Comparison of ENCODE assay signal across 11 cellular contexts in genomic region chr19:43570174-43570791, GRCh38. TPM values are rescaled to one million over a fixed set of nuclear protein-coding genes. Genes with fewer than 3 reads are reported as not detected.
DNase-seq lines count a peak whose midpoint lies in the region; ATAC-seq, FAIRE-seq and TF ChIP-seq lines count a peak whose summit lies in the region.
"Had no signal": no experiment of that assay in that cellular context is flagged by ENCODE, and none has a peak within 500 bp of the region (broad histone marks: within the 10 kb centered on the region; RNA-seq: fewer than 3 reads in every experiment).

No MANE protein-coding gene starts in this region.

- H3K27ac ChIP-seq in BLaER1, result 0 out of 2 replicates have a peak overlapping the region, but pooled peaks have one; percentile 31
- peak overlapping the region; percentile 39; the same call in 1 of the 2 replicates for H3K27ac ChIP-seq in GM23338 (ENCODE audit: low read depth)
- no peak overlapping the region for H3K27ac ChIP-seq in foreskin keratinocyte
- H3K27ac ChIP-seq in small intestine (ENCODE audit: low read depth in 1 of 2, low read length in 1 of 2), result no peak overlapping the region

- POLR2A ChIA-PET in GM10248 (lab: Yijun Ruan, JAX), result no interaction called here

- no peak overlapping the region for H3K4me2 ChIP-seq in BLaER1
- H3K4me2 ChIP-seq in GM23338, result no peak overlapping the region

- no peaks in the 10 kb centered on the region for H3K9me2 ChIP-seq in GM23338 (ENCODE audit: insufficient read depth)

- no peak overlapping the region for H2AFZ ChIP-seq in GM23338

- WGBS in small intestine, 3 donors, result 83 to 85% (median 83%) methylated on average over 5 of the region's 5 CpGs

- peaks cover 57% of the 10 kb centered on the region for H3K4me1 ChIP-seq in BLaER1
- H3K4me1 ChIP-seq in GM23338 (ENCODE audit: insufficient read depth), result peaks cover 3% of the 10 kb centered on the region; the same call in 1 of the 2 replicates
- no peaks in the 10 kb centered on the region for H3K4me1 ChIP-seq in foreskin keratinocyte
- H3K4me1 ChIP-seq in small intestine (ENCODE audit: control insufficient read depth in 2 of 2, insufficient read depth in 1 of 2, low read depth in 1 of 2, low read length in 1 of 2), result no peaks in the 10 kb centered on the region

- H3K27me3 Mint-ChIP-seq in GM23338 (ENCODE audit: insufficient read depth, low read depth, poor library complexity), result peaks cover 5% of the 10 kb centered on the region
- H3K27me3 Mint-ChIP-seq: central memory CD8-positive, alpha-beta T cell had no signal

- no peaks in the 10 kb centered on the region for H4K20me1 ChIP-seq in BLaER1
- H4K20me1 ChIP-seq in GM23338 (replicated peaks; ENCODE audit: insufficient read depth), result no peaks in the 10 kb centered on the region; the same call in 1 of the 2 replicates

- H3K27me3 ChIP-seq in BLaER1 (no peaks in the 10 kb centered on the region), GM23338 (ENCODE audit: insufficient read depth) (no peaks in the 10 kb centered on the region), foreskin keratinocyte (no peaks in the 10 kb centered on the region), small intestine (ENCODE audit: control insufficient read depth in 2 of 2, insufficient read depth in 2 of 2, low read length in 2 of 2) (no peaks in the 10 kb centered on the region)

- no peaks in the 10 kb centered on the region for H3F3A ChIP-seq in GM23338 (replicated peaks; ENCODE audit: low read depth)

- peak; percentile 52 for ATAC-seq in GM23338
- peak; percentile 89 for ATAC-seq in foreskin keratinocyte

- FAIRE-seq in small intestine (lab: Jason Lieb, UNC), result no peak

- peak; percentile 54 for DNase-seq in GM23338 (ENCODE audit: low spot score)
- peak; percentile 98 for DNase-seq in NCI-H69 (lab: John Stamatoyannopoulos, UW)
- peak; percentile 74 to 89 for DNase-seq in foreskin keratinocyte
- DNase-seq in T-helper 1 cell, result no peak
- no peak for DNase-seq in HUDEP-2 (lab: John Stamatoyannopoulos, UW; ENCODE audit: unreplicated experiment in 76 of 76)
- DNase-seq in GM10248 (ENCODE audit: extremely low spot score), result no peak
- no peak for DNase-seq in small intestine
- DNase-seq: stimulated activated naive CD4-positive, alpha-beta T cell; T1000 had no signal

- CTCF ChIA-PET in GM10248 (lab: Yijun Ruan, JAX), result interaction anchor here (1.3 to 10.4 kb wide), 3 partner anchors 13 to 35 kb away, joined by 4 to 97 read pairs (median 9); partner anchors contain the start of gene IRGQ

- H3K4me3 ChIP-seq in BLaER1, result no peak overlapping the region
- no peak overlapping the region for H3K4me3 ChIP-seq in GM23338
- no peak overlapping the region for H3K4me3 ChIP-seq in small intestine (ENCODE audit: low read depth in 1 of 2, low read length in 2 of 2)

- no peaks in the 10 kb centered on the region for H3K9me3 Mint-ChIP-seq in GM23338
- H3K9me3 Mint-ChIP-seq: central memory CD8-positive, alpha-beta T cell had no signal

- H3K79me2 ChIP-seq in GM23338 (replicated peaks; ENCODE audit: insufficient read depth), result 0 out of 2 replicates have a peak, but pooled peaks cover 10% of the 10 kb centered on the region

- peak overlapping the region; percentile 4; the same call in 1 of the 2 replicates for H3K9ac ChIP-seq in BLaER1

- no peak overlapping the region for H3K4me3 Mint-ChIP-seq in GM23338
- H3K4me3 Mint-ChIP-seq: central memory CD8-positive, alpha-beta T cell had no signal

- peaks cover 23% of the 10 kb centered on the region for H3K36me3 Mint-ChIP-seq in GM23338 (ENCODE audit: low read depth)

- H3K27ac Mint-ChIP-seq in GM23338, result peak overlapping the region; percentile 49; the same call in 1 of the 2 replicates

- H3K4me1 Mint-ChIP-seq in GM23338, result peaks cover 5% of the 10 kb centered on the region

- TF ChIP-seq CTCF in GM23338 (conservative IDR thresholded peaks at IDR 0.05; ENCODE audit: low read depth in 2 of 2) (no peak), foreskin keratinocyte (conservative IDR thresholded peaks at IDR 0.05) (peak; percentile 12), GM10248 (IDR thresholded peaks at IDR 0.05; ENCODE audit: control extremely low read depth, extremely low read depth, low read depth, missing control alignments) (no peak)

- H3K9me3 ChIP-seq in BLaER1 (no peaks in the 10 kb centered on the region), small intestine (ENCODE audit: control insufficient read depth, low read depth) (no peaks in the 10 kb centered on the region)

- H3K36me3 ChIP-seq in BLaER1 (peaks cover 32% of the 10 kb centered on the region), GM23338 (ENCODE audit: insufficient read depth) (no peaks in the 10 kb centered on the region), small intestine (ENCODE audit: control insufficient read depth in 2 of 2, insufficient read depth in 2 of 2, low read length in 2 of 2) (peaks cover 0 to 2% of the 10 kb centered on the region in 2 donors)

RNA-seq across cellular contexts. Expression of gene XRCC1, which starts 5.0 kb away (rescaled TPM):
- total RNA-seq in GM23338 (2014; rRNA removed; shearing (Covaris generic)), result 45.8 and 49.5 TPM in 2 replicates
- polyA plus RNA-seq in GM23338 (2016; fragmentation: Nextera tagmentation; extraction: Ambion mirVana) (32.0 and 35.3 TPM in 2 replicates), foreskin keratinocyte (34.4 and 35.8 TPM in 2 replicates), small intestine (10 to 100 TPM in 2 of 3 donors, 1 to 10 TPM in 1; 9.7 to 19.5 (median 12.5) TPM)
- total RNA-seq in foreskin keratinocyte, result 28.8 and 31.1 TPM in 2 replicates

RNA-seq across cellular contexts. Expression of gene PINLYP, which starts 5.3 kb away (rescaled TPM):
- total RNA-seq in GM23338 (2014; rRNA removed; shearing (Covaris generic)), result 4.3 and 7.8 TPM in 2 replicates
- polyA plus RNA-seq in GM23338 (2016; fragmentation: Nextera tagmentation; extraction: Ambion mirVana), result 11.1 and 12.1 TPM in 2 replicates
- 16.6 and 19.5 TPM in 2 replicates for total RNA-seq in foreskin keratinocyte
- 20.2 and 22.6 TPM in 2 replicates for polyA plus RNA-seq in foreskin keratinocyte
- 1 to 10 TPM; 5.1 to 9.9 (median 8.3) TPM for polyA plus RNA-seq in small intestine

RNA-seq across cellular contexts. Expression of gene IRGQ, which starts 25.7 kb away (rescaled TPM):
- total RNA-seq in GM23338 (2014; rRNA removed; shearing (Covaris generic)), result 49.6 and 72.7 TPM in 2 replicates
- polyA plus RNA-seq in GM23338 (2016; fragmentation: Nextera tagmentation; extraction: Ambion mirVana), result 8.4 and 8.7 TPM in 2 replicates
- 14.8 and 15.8 TPM in 2 replicates for total RNA-seq in foreskin keratinocyte
- polyA plus RNA-seq in foreskin keratinocyte, result 7.1 and 8.0 TPM in 2 replicates
- 1 to 10 TPM; 2.0 to 5.6 (median 2.2) TPM for polyA plus RNA-seq in small intestine

RNA-seq across cellular contexts. Expression of gene ZNF576, which starts 26.1 kb away (rescaled TPM):
- 5.9 and 14.1 TPM in 2 replicates for total RNA-seq in GM23338 (2014; rRNA removed; shearing (Covaris generic))
- polyA plus RNA-seq in GM23338 (2016; fragmentation: Nextera tagmentation; extraction: Ambion mirVana), result 15.5 and 16.9 TPM in 2 replicates
- 12.0 and 12.8 TPM in 2 replicates for total RNA-seq in foreskin keratinocyte
- 18.2 and 18.8 TPM in 2 replicates for polyA plus RNA-seq in foreskin keratinocyte
- polyA plus RNA-seq in small intestine, result 10 to 100 TPM; 14.9 to 24.2 (median 19.5) TPM

RNA-seq across cellular contexts. Expression of gene ZNF575, which starts 37.3 kb away (rescaled TPM):
- total RNA-seq in GM23338 (2014; rRNA removed; shearing (Covaris generic)), result 0.10 TPM in 1 of 2 replicates, not detected in the other
- 0.42 and 0.65 TPM in 2 replicates for polyA plus RNA-seq in GM23338 (2016; fragmentation: Nextera tagmentation; extraction: Ambion mirVana)
- total RNA-seq in foreskin keratinocyte, result 0.37 and 0.42 TPM in 2 replicates
- polyA plus RNA-seq in foreskin keratinocyte, result 0.67 and 0.91 TPM in 2 replicates
- 1 to 10 TPM; 1.1 to 2.4 (median 1.3) TPM for polyA plus RNA-seq in small intestine

Comparison
In these comparisons a context has a peak if more than half of its experiments do, and no peak if none do; other contexts are left out.
1. H3K27ac ChIP-seq: peak in BLaER1 (single experiment) and GM23338 (single experiment); none in foreskin keratinocyte (single experiment) and small intestine (0 of 2).
2. DNase-seq: peak in GM23338 (single experiment), NCI-H69 (single experiment) and foreskin keratinocyte (2 of 2); none in T-helper 1 cell (0 of 5), HUDEP-2 (0 of 76), GM10248 (single experiment) and small intestine (single experiment).